Comparison of ENCODE assay signal across 8 cellular contexts in the genomic region with DNA sequence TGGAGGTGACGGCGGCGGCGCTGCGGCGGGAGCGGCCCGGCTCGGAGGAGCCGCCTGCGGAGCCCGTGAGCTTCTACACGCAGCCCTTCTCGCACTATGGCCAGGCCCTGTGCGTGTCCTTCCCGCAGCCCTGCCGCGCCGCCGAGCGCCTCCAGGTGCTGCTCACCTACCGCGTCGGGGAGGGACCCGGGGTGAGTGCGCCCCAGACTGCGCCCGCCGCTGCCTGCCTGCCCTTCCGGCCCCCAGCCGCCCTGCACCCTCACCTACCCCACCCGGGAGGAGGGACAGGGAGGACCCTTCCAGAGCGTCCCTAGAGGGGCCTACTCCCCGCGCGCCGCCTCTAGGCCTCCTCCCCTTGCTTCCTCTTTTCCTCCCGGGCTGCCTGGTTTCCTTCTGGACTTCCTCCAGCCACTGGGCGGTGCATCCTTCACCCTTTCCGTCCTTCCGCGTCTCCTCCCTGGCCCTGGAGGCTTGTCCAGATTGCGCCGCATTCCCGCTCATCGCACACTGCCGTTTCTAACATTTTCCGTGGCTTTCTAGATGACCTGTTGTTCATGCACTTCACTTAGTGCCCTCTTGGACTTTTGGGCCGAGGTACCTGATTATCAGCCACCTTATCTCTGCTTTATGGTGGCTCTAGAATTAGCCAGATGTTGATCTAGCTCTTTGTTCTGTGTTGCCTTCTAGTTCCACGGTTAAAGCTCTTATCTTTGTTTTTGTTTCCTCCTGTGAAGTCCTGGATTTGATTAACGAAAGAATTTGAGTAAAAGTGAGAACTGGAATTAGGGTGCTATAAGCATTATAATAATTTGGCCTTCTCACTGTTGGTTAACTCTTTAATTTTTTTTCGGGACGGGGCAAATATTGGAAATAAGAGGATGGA. TPM values are rescaled to one million over a fixed set of nuclear protein-coding genes. Genes with fewer than 3 reads are reported as not detected.
A peak's percentile ranks its signal among the peaks of the same experiment; 100 is the strongest.
DNase-seq lines count a peak whose midpoint lies in the region; ATAC-seq lines count a peak whose summit lies in the region.

No MANE protein-coding gene starts in this region.

- no peaks in the 10 kb centered on the region for H3K9me3 ChIP-seq in muscle layer of duodenum (ENCODE audit: control insufficient read depth in 1 of 2, low read length in 2 of 2)

- peak; percentile 78 for DNase-seq in Caki2 (ENCODE audit: low read depth)
- peak; percentile 86 for DNase-seq in HK-2 (ENCODE audit: unreplicated experiment)
- DNase-seq in OCI-M1 (lab: John Stamatoyannopoulos, UW) = peak; percentile 93
- DNase-seq in activated T-cell treated with anti-CD3 and anti-CD28 coated beads, Interleukin-2, amount 50 U/mL, for 24 hours = peak; percentile 73
- DNase-seq in stimulated activated naive B cell treated with anti-CD40 and anti-IgM and Interleukin-4, amounts not matched to agents 10 μg/mL and 1 μg/mL and 100 μg/mL, for 72 hours = peak; percentile 45

- no peaks in the 10 kb centered on the region for H3K27me3 ChIP-seq in muscle layer of duodenum (ENCODE audit: low read depth, low read length)

- ATAC-seq in GM19455 (IDR thresholded peaks at IDR 0.05; ENCODE audit: unreplicated experiment) (peak; percentile 69), esophagus mucosa (peak; percentile 79)
- ATAC-seq in stimulated activated naive B cell treated with anti-CD40 and anti-IgM and Interleukin-4, amounts not matched to agents 10 μg/mL and 1 μg/mL and 100 μg/mL, for 72 hours (replicated peaks) = peak; percentile 80 to 85

- no peaks in the 10 kb centered on the region for H3K36me3 ChIP-seq in muscle layer of duodenum (ENCODE audit: control insufficient read depth in 1 of 2, insufficient read depth in 2 of 2, low read length in 2 of 2)

- peaks cover 0 to 15% of the 10 kb centered on the region in 2 donors for H3K4me1 ChIP-seq in muscle layer of duodenum (ENCODE audit: control insufficient read depth in 1 of 2, insufficient read depth in 2 of 2, low read length in 2 of 2)

- peak overlapping the region; percentile 50 for H3K27ac ChIP-seq in muscle layer of duodenum (ENCODE audit: low read length)

- in situ Hi-C loops in Caki2 (cut with HindIII; ENCODE audit: low pct_unique_long_range_greater_than_20kb, low sequenced_read_pairs) = no loop called here

- peaks cover 11% of the 10 kb centered on the region for H3K36me3 Mint-ChIP-seq in activated T-cell treated with anti-CD3 and anti-CD28 coated beads, Interleukin-2, amount 50 U/mL, for 24 hours (ENCODE audit: low read depth)
- peaks cover 2 to 10% of the 10 kb centered on the region in 2 donors for H3K36me3 Mint-ChIP-seq in stimulated activated naive B cell treated with anti-CD40 and anti-IgM and Interleukin-4, amounts not matched to agents 10 μg/mL and 1 μg/mL and 100 μg/mL, for 72 hours

- no peaks in the 10 kb centered on the region for H3K27me3 Mint-ChIP-seq in activated T-cell treated with anti-CD3 and anti-CD28 coated beads, Interleukin-2, amount 50 U/mL, for 24 hours
- peaks cover 0 to 3% of the 10 kb centered on the region in 2 donors for H3K27me3 Mint-ChIP-seq in stimulated activated naive B cell treated with anti-CD40 and anti-IgM and Interleukin-4, amounts not matched to agents 10 μg/mL and 1 μg/mL and 100 μg/mL, for 72 hours

- peak overlapping the region; percentile 56 to 92 for H3K4me3 ChIP-seq in muscle layer of duodenum (ENCODE audit: low read depth in 1 of 2, low read length in 2 of 2)

- H3K4me3 Mint-ChIP-seq in activated T-cell treated with anti-CD3 and anti-CD28 coated beads, Interleukin-2, amount 50 U/mL, for 24 hours = peak overlapping the region; percentile 85
- peak overlapping the region; percentile 92 to 94 for H3K4me3 Mint-ChIP-seq in stimulated activated naive B cell treated with anti-CD40 and anti-IgM and Interleukin-4, amounts not matched to agents 10 μg/mL and 1 μg/mL and 100 μg/mL, for 72 hours

- peaks cover 24% of the 10 kb centered on the region for H3K4me1 Mint-ChIP-seq in activated T-cell treated with anti-CD3 and anti-CD28 coated beads, Interleukin-2, amount 50 U/mL, for 24 hours (ENCODE audit: low read depth)
- H3K4me1 Mint-ChIP-seq in stimulated activated naive B cell treated with anti-CD40 and anti-IgM and Interleukin-4, amounts not matched to agents 10 μg/mL and 1 μg/mL and 100 μg/mL, for 72 hours = peaks cover 12 to 16% of the 10 kb centered on the region in 2 donors

- no peaks in the 10 kb centered on the region for H3K9me3 Mint-ChIP-seq in activated T-cell treated with anti-CD3 and anti-CD28 coated beads, Interleukin-2, amount 50 U/mL, for 24 hours
- H3K9me3 Mint-ChIP-seq in stimulated activated naive B cell treated with anti-CD40 and anti-IgM and Interleukin-4, amounts not matched to agents 10 μg/mL and 1 μg/mL and 100 μg/mL, for 72 hours = no peaks in the 10 kb centered on the region

- H3K27ac Mint-ChIP-seq in activated T-cell treated with anti-CD3 and anti-CD28 coated beads, Interleukin-2, amount 50 U/mL, for 24 hours = peak overlapping the region; percentile 86
- H3K27ac Mint-ChIP-seq in stimulated activated naive B cell treated with anti-CD40 and anti-IgM and Interleukin-4, amounts not matched to agents 10 μg/mL and 1 μg/mL and 100 μg/mL, for 72 hours = peak overlapping the region; percentile 87

RNA-seq across cellular contexts. Expression of a gene that starts 0.7 kb away (rescaled TPM):
- 139 and 146 TPM in 2 replicates for total RNA-seq in Caki2 (2014; rRNA removed; shearing (Covaris generic); ENCODE audit: low replicate concordance)
- total RNA-seq in esophagus mucosa = 89.6 TPM

RNA-seq across cellular contexts. Expression of a gene that starts 27.2 kb away (rescaled TPM):
- total RNA-seq in Caki2 (2014; rRNA removed; shearing (Covaris generic); ENCODE audit: low replicate concordance) = 251 and 255 TPM in 2 replicates
- 391 TPM for total RNA-seq in esophagus mucosa

RNA-seq across cellular contexts. Expression of a gene that starts 27.9 kb away (rescaled TPM):
- total RNA-seq in Caki2 (2014; rRNA removed; shearing (Covaris generic); ENCODE audit: low replicate concordance) = 48.8 and 56.4 TPM in 2 replicates
- total RNA-seq in esophagus mucosa = 36.3 TPM

RNA-seq across cellular contexts. Expression of a gene that starts 36.8 kb away (rescaled TPM):
- not detected in 2 replicates for total RNA-seq in Caki2 (2014; rRNA removed; shearing (Covaris generic); ENCODE audit: low replicate concordance)
- 4.1 TPM for total RNA-seq in esophagus mucosa

Comparison
In these comparisons a context has a peak if more than half of its experiments do, and no peak if none do; other contexts are left out.
1. Peak in every context shown above with its lines: DNase-seq, ATAC-seq, H3K4me3 ChIP-seq and H3K27ac ChIP-seq.